ENCODE assay signal across 13 cellular contexts in the genomic region with DNA sequence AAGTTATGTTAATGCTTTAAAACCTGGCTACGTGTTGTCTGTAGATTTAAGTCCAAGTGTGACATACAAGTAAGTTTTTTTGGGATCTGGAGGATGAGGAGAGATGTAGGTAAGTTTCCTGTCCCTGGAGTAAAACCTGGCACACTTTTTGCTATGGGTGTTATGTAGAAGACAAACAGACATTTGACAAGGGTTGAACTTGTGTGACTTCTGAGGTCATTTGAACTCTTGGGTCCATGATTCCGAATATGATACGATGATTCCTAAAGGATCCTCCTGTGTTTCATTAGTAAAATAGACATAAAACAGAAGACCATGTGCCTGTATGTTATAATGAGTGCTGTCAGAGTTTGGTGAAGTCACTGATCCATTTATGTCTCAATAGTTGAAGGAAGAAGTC. TPM values are rescaled to one million over a fixed set of nuclear protein-coding genes. Genes with fewer than 3 reads are reported as not detected.
DNase-seq lines count a peak whose midpoint lies in the region; ATAC-seq and TF ChIP-seq lines count a peak whose summit lies in the region.
"Had no signal": no experiment of that assay in that cellular context is flagged by ENCODE, and none has a peak within 500 bp of the region (broad histone marks: within the 10 kb centered on the region; RNA-seq: fewer than 3 reads in every experiment).

No MANE protein-coding gene starts in this region.

- ATAC-seq in activated T-cell treated with anti-CD3 and anti-CD28 coated beads, Interleukin-2, amount 50 U/mL, for 4 hours, result no peak
- ATAC-seq in HG03108 (IDR thresholded peaks at IDR 0.05; ENCODE audit: unreplicated experiment), result no peak

- intact Hi-C loops in spleen (cut with DNase I; ENCODE audit: low total_unique reads), result loop anchor here (10.0 kb wide), 1 partner anchor 45 kb away; the partner anchor contains the start of gene ARID1A

- no peaks in the 10 kb centered on the region for H3K27me3 Mint-ChIP-seq in activated T-cell treated with anti-CD3 and anti-CD28 coated beads, Interleukin-2, amount 50 U/mL, for 4 hours (ENCODE audit: low read depth)

- no peak overlapping the region for H3K4me2 ChIP-seq in SU-DHL-6 (ENCODE audit: low read depth, low read length, poor library complexity, severe bottlenecking)

- TF ChIP-seq CTCF in SU-DHL-6 (IDR thresholded peaks at IDR 0.05; ENCODE audit: insufficient read depth, low read length, poor library complexity, severe bottlenecking) (no peak), spleen (IDR thresholded peaks at IDR 0.05 in 8 of 11, conservative IDR thresholded peaks at IDR 0.05 in 3 of 11) (no peak)

- peaks cover 30% of the 10 kb centered on the region for H3K36me3 ChIP-seq in SU-DHL-6 (ENCODE audit: low read length)
- peaks cover 34% of the 10 kb centered on the region for H3K36me3 ChIP-seq in effector memory CD4-positive, alpha-beta T cell (ENCODE audit: control insufficient read depth, insufficient read depth, low read length)
- peaks cover 2 to 83% (median 52%) of the 10 kb centered on the region in 6 donors for H3K36me3 ChIP-seq in spleen
- H3K36me3 ChIP-seq in MG63, result peaks cover 77% of the 10 kb centered on the region

- TF ChIP-seq POLR2A in spleen (IDR thresholded peaks at IDR 0.05), result no peak

- no peaks in the 10 kb centered on the region for H3K9me3 ChIP-seq in SU-DHL-6 (ENCODE audit: insufficient read depth, low read length)
- H3K9me3 ChIP-seq in effector memory CD4-positive, alpha-beta T cell (ENCODE audit: control insufficient read depth, low read length), result no peaks in the 10 kb centered on the region
- no peaks in the 10 kb centered on the region for H3K9me3 ChIP-seq in spleen
- no peaks in the 10 kb centered on the region for H3K9me3 ChIP-seq in MG63
- H3K9me3 ChIP-seq: colonic mucosa, esophagus muscularis mucosa had no signal

- peak overlapping the region; percentile 46 for H3K27ac ChIP-seq in SU-DHL-6 (ENCODE audit: low read depth, low read length)
- peak overlapping the region; percentile 56 for H3K27ac ChIP-seq in effector memory CD4-positive, alpha-beta T cell (ENCODE audit: insufficient read depth, low read length, poor library complexity, severe bottlenecking)
- H3K27ac ChIP-seq in spleen, result peak overlapping the region in 7 of 8 donors; percentile 9 to 94 (median 90)
- H3K27ac ChIP-seq: parathyroid adenoma had no signal

- H3K27me3 ChIP-seq in SU-DHL-6 (ENCODE audit: low read length), result no peaks in the 10 kb centered on the region
- no peaks in the 10 kb centered on the region for H3K27me3 ChIP-seq in effector memory CD4-positive, alpha-beta T cell (replicated peaks; ENCODE audit: control insufficient read depth, insufficient read depth, low read length, poor library complexity, severe bottlenecking)
- no peaks in the 10 kb centered on the region for H3K27me3 ChIP-seq in spleen (replicated peaks in 1 of 7)
- H3K27me3 ChIP-seq in MG63, result no peaks in the 10 kb centered on the region
- H3K27me3 ChIP-seq: colonic mucosa, esophagus muscularis mucosa had no signal

- no peak overlapping the region for H3K4me3 ChIP-seq in SU-DHL-6 (ENCODE audit: insufficient read depth, low read length, poor library complexity, severe bottlenecking)
- H3K4me3 ChIP-seq in effector memory CD4-positive, alpha-beta T cell (ENCODE audit: insufficient read depth, low read depth, low read length, poor library complexity, severe bottlenecking), result no peak overlapping the region
- no peak overlapping the region for H3K4me3 ChIP-seq in spleen
- no peak overlapping the region for H3K4me3 ChIP-seq in MG63
- H3K4me3 ChIP-seq: colonic mucosa, esophagus muscularis mucosa had no signal

- no peak overlapping the region for H2AFZ ChIP-seq in SU-DHL-6 (ENCODE audit: low read depth, low read length, severe bottlenecking)
- H2AFZ ChIP-seq: parathyroid adenoma had no signal

- 84 to 91% (median 88%) methylated on average over 3 of the region's 3 CpGs for WGBS in spleen, 5 donors

- H3K9ac ChIP-seq in SU-DHL-6 (ENCODE audit: low read length), result no peak overlapping the region
- H3K9ac ChIP-seq: parathyroid adenoma had no signal

- no peaks in the 10 kb centered on the region for H3K9me2 ChIP-seq in SU-DHL-6 (replicated peaks; ENCODE audit: insufficient read depth, low read length)

- H3K79me2 ChIP-seq in SU-DHL-6 (ENCODE audit: insufficient read depth, low read length), result peaks cover 77% of the 10 kb centered on the region

- H4K20me1 ChIP-seq in SU-DHL-6 (ENCODE audit: low read depth, low read length), result no peaks in the 10 kb centered on the region

- H3K36me3 Mint-ChIP-seq in activated T-cell treated with anti-CD3 and anti-CD28 coated beads, Interleukin-2, amount 50 U/mL, for 4 hours (ENCODE audit: insufficient read depth), result peaks cover 38% of the 10 kb centered on the region

- H3K9me3 Mint-ChIP-seq in activated T-cell treated with anti-CD3 and anti-CD28 coated beads, Interleukin-2, amount 50 U/mL, for 4 hours, result no peaks in the 10 kb centered on the region

- peaks cover 71% of the 10 kb centered on the region for H3K4me1 Mint-ChIP-seq in activated T-cell treated with anti-CD3 and anti-CD28 coated beads, Interleukin-2, amount 50 U/mL, for 4 hours (ENCODE audit: low read depth)

- H3F3A ChIP-seq in SU-DHL-6 (ENCODE audit: insufficient read depth), result peaks cover 46% of the 10 kb centered on the region

- no peak for DNase-seq in activated T-cell treated with anti-CD3 and anti-CD28 coated beads, Interleukin-2, amount 50 U/mL, for 4 hours
- no peak for DNase-seq in activated T-cell treated with anti-CD3 and anti-CD28 coated beads, Interleukin-2, amount 50 U/mL, for 48 hours
- DNase-seq in effector memory CD4-positive, alpha-beta T cell, result no peak
- DNase-seq in spleen (no peak), activated gamma-delta T cell (lab: John Stamatoyannopoulos, UW) (no peak), MG63 (no peak)
- DNase-seq: colonic mucosa, NCI-H2081, SIG-M5 had no signal

- peaks cover 51% of the 10 kb centered on the region for H3K4me1 ChIP-seq in effector memory CD4-positive, alpha-beta T cell (ENCODE audit: control insufficient read depth, insufficient read depth, low read length, poor library complexity, severe bottlenecking)
- peaks cover 44 to 92% (median 74%) of the 10 kb centered on the region in 6 donors for H3K4me1 ChIP-seq in spleen

- H3K4me3 Mint-ChIP-seq in activated T-cell treated with anti-CD3 and anti-CD28 coated beads, Interleukin-2, amount 50 U/mL, for 4 hours, result peak overlapping the region; percentile 6

RNA-seq across cellular contexts. Expression of gene ARID1A, which starts 44.2 kb away (rescaled TPM):
- 10 to 100 TPM; 85.0 to 92.7 (median 91.1) TPM for total RNA-seq in activated T-cell treated with anti-CD3 and anti-CD28 coated beads, Interleukin-2, amount 50 U/mL, for 4 hours
- 100 to 1,000 TPM in 3 of 7 donors, 10 to 100 TPM in 4; 86.0 to 121 (median 97.4) TPM for total RNA-seq in spleen
- 10 to 100 TPM in 2 of 3 donors, 1 to 10 TPM in 1; 9.8 to 24.2 (median 14.6) TPM for polyA plus RNA-seq in spleen
- total RNA-seq in MG63 (2014; rRNA removed; shearing (Covaris generic); ENCODE audit: low replicate concordance), result 5.5 and 14.6 TPM in 2 replicates

RNA-seq across cellular contexts. Expression of gene PIGV, which starts 47.7 kb away (rescaled TPM):
- 10 to 100 TPM in 2 of 3 donors, 1 to 10 TPM in 1; 8.4 to 11.2 (median 10.4) TPM for total RNA-seq in activated T-cell treated with anti-CD3 and anti-CD28 coated beads, Interleukin-2, amount 50 U/mL, for 4 hours
- total RNA-seq in spleen, result 10 to 100 TPM in 6 of 7 donors, 1 to 10 TPM in 1; 8.1 to 21.8 (median 12.5) TPM
- polyA plus RNA-seq in spleen, result 1 to 10 TPM; 4.8 to 6.6 (median 5.2) TPM
- total RNA-seq in MG63 (2014; rRNA removed; shearing (Covaris generic); ENCODE audit: low replicate concordance), result 10.5 and 11.7 TPM in 2 replicates
